In genomic region chr16:30052671-30053372, GRCh38 we compare ENCODE assay signal across 1 cellular context.
TF ChIP-seq lines count a peak whose summit lies in the region.

No MANE protein-coding gene starts in this region.

TF ChIP-seq in HepG2, 621 proteins besides CTCF, POLR2A, EP300 and RAD21 (continued from another document and continues in another):
- TF ChIP-seq DZIP1 (CRISPR knock-in tag; IDR thresholded peaks at IDR 0.05), result peak; percentile 93
- no peak for TF ChIP-seq MTA3 (CRISPR knock-in tag; IDR thresholded peaks at IDR 0.05)
- TF ChIP-seq FOXC1 (CRISPR knock-in tag; IDR thresholded peaks at IDR 0.05; ENCODE audit: borderline replicate concordance), result peak; percentile 94
- peak; percentile 99 for TF ChIP-seq E2F5 (CRISPR knock-in tag; conservative IDR thresholded peaks at IDR 0.05)
- peak; percentile 96 for TF ChIP-seq ZSCAN31 (CRISPR knock-in tag; IDR thresholded peaks at IDR 0.05; ENCODE audit: low read depth)
- no peak; the same call in 1 of the 2 replicates for TF ChIP-seq ZNF333 (CRISPR knock-in tag; IDR thresholded peaks at IDR 0.05; ENCODE audit: borderline replicate concordance)
- TF ChIP-seq POGZ (CRISPR knock-in tag; IDR thresholded peaks at IDR 0.05), result peak; percentile 73
- peak; percentile 99 for TF ChIP-seq REL (CRISPR knock-in tag; conservative IDR thresholded peaks at IDR 0.05)
- TF ChIP-seq ZNF124 (CRISPR knock-in tag; IDR thresholded peaks at IDR 0.05), result peak; percentile 98
- TF ChIP-seq TEAD2 (CRISPR knock-in tag; IDR thresholded peaks at IDR 0.05), result peak; percentile 85; the same call in 1 of the 2 replicates
- TF ChIP-seq ZNF678 (CRISPR knock-in tag; IDR thresholded peaks at IDR 0.05), result peak; percentile 50; the same call in 1 of the 2 replicates
- no peak for TF ChIP-seq SP1 (IDR thresholded peaks at IDR 0.05)
- TF ChIP-seq SP1 (CRISPR knock-in tag; IDR thresholded peaks at IDR 0.05), result peak; percentile 94
- 0 out of 2 replicates have a peak, but pooled peaks have one; percentile 89 for TF ChIP-seq ZNF740 (CRISPR knock-in tag; IDR thresholded peaks at IDR 0.05)
- peak; percentile 97; the same call in 1 of the 2 replicates for TF ChIP-seq ZNF788 (CRISPR knock-in tag; IDR thresholded peaks at IDR 0.05; ENCODE audit: borderline replicate concordance)
- no peak for TF ChIP-seq ZBTB10 (CRISPR knock-in tag; IDR thresholded peaks at IDR 0.05; ENCODE audit: borderline replicate concordance)
- TF ChIP-seq CENPX (CRISPR knock-in tag; IDR thresholded peaks at IDR 0.05), result no peak
- TF ChIP-seq NR2F1 (CRISPR knock-in tag; IDR thresholded peaks at IDR 0.05), result no peak
- peak; percentile 75; the same call in 1 of the 2 replicates for TF ChIP-seq ESRRA (CRISPR knock-in tag; IDR thresholded peaks at IDR 0.05; ENCODE audit: low read depth)
- no peak for TF ChIP-seq CHD4 (IDR thresholded peaks at IDR 0.05; ENCODE audit: borderline replicate concordance, low read length)
- TF ChIP-seq CHCHD3 (CRISPR knock-in tag; IDR thresholded peaks at IDR 0.05), result peak; percentile 85; the same call in 1 of the 2 replicates
- no peak for TF ChIP-seq ZNF17 (CRISPR knock-in tag; IDR thresholded peaks at IDR 0.05)
- peak; percentile 64; the same call in 1 of the 2 replicates for TF ChIP-seq NR1H2 (CRISPR knock-in tag; IDR thresholded peaks at IDR 0.05; ENCODE audit: borderline replicate concordance, low read depth)
- TF ChIP-seq KMT2B (CRISPR knock-in tag; IDR thresholded peaks at IDR 0.05), result peak; percentile 92
- TF ChIP-seq ZNF530 (CRISPR knock-in tag; IDR thresholded peaks at IDR 0.05; ENCODE audit: low read depth), result no peak
- no peak for TF ChIP-seq MLLT10 (CRISPR knock-in tag; IDR thresholded peaks at IDR 0.05)
- peak; percentile 91 for TF ChIP-seq MXD1 (CRISPR knock-in tag; IDR thresholded peaks at IDR 0.05)
- peak; percentile 86; the same call in 1 of the 2 replicates for TF ChIP-seq SRY (CRISPR knock-in tag; IDR thresholded peaks at IDR 0.05)
- TF ChIP-seq NFAT5 (CRISPR knock-in tag; IDR thresholded peaks at IDR 0.05), result peak; percentile 96
- TF ChIP-seq ELF3 (CRISPR knock-in tag; IDR thresholded peaks at IDR 0.05), result peak; percentile 90
- TF ChIP-seq ZNF589 (CRISPR knock-in tag; conservative IDR thresholded peaks at IDR 0.05), result peak; percentile 97
- TF ChIP-seq RBAK (CRISPR knock-in tag; IDR thresholded peaks at IDR 0.05), result no peak; the same call in 1 of the 2 replicates
- peak; percentile 73; the same call in 1 of the 2 replicates for TF ChIP-seq TRAFD1 (CRISPR knock-in tag; IDR thresholded peaks at IDR 0.05; ENCODE audit: borderline replicate concordance)
- TF ChIP-seq NONO (IDR thresholded peaks at IDR 0.05), result no peak
- TF ChIP-seq NONO (CRISPR knock-in tag; conservative IDR thresholded peaks at IDR 0.05), result peak; percentile 98
- peak; percentile 93 for TF ChIP-seq ZMYM4 (CRISPR knock-in tag; IDR thresholded peaks at IDR 0.05)
- TF ChIP-seq ZFP1 (CRISPR knock-in tag; IDR thresholded peaks at IDR 0.05), result peak; percentile 85
- TF ChIP-seq FLYWCH1 (CRISPR knock-in tag; IDR thresholded peaks at IDR 0.05), result peak; percentile 93
- peak; percentile 92 for TF ChIP-seq THAP11 (CRISPR knock-in tag; IDR thresholded peaks at IDR 0.05)
- peak; percentile 95; the same call in 1 of the 2 replicates for TF ChIP-seq ZNF83 (CRISPR knock-in tag; IDR thresholded peaks at IDR 0.05; ENCODE audit: borderline replicate concordance)
- TF ChIP-seq PHF8 (CRISPR knock-in tag; IDR thresholded peaks at IDR 0.05), result peak; percentile 64
- TF ChIP-seq HMGXB4 (CRISPR knock-in tag; IDR thresholded peaks at IDR 0.05; ENCODE audit: borderline replicate concordance in 1 of 2, low read depth in 1 of 2), result peak; percentile 74 to 91
- peak; percentile 83 for TF ChIP-seq SIX4 (CRISPR knock-in tag; IDR thresholded peaks at IDR 0.05)
- peak; percentile 100 for TF ChIP-seq TFDP2 (CRISPR knock-in tag; IDR thresholded peaks at IDR 0.05)
- TF ChIP-seq ZNF761 (CRISPR knock-in tag; conservative IDR thresholded peaks at IDR 0.05), result peak; percentile 99
- peak; percentile 98 for TF ChIP-seq ZNF451 (CRISPR knock-in tag; IDR thresholded peaks at IDR 0.05)
